33 cellular contexts compared by ENCODE assay signal in genomic region chr2:124317628-124318027, GRCh38.
"Had no signal": no experiment of that assay in that cellular context is flagged by ENCODE, and none has a peak within 500 bp of the region (broad histone marks: within the 10 kb centered on the region; RNA-seq: fewer than 3 reads in every experiment).

No MANE protein-coding gene starts in this region.

- H3K4me1 Mint-ChIP-seq: activated CD4-positive, alpha-beta memory T cell treated with anti-CD3 and anti-CD28 coated beads, Interleukin-2, amount 10 ng/mL, durations not matched to agents 7 days and 5 days; activated CD4-positive, alpha-beta T cell treated with anti-CD3 and anti-CD28 coated beads, Interleukin-2, amount 10 ng/mL, durations not matched to agents 7 days and 5 days; activated naive CD4-positive, alpha-beta T cell treated with anti-CD3 and anti-CD28 coated beads, Interleukin-2, amount 10 ng/mL, durations not matched to agents 7 days and 5 days; central memory CD8-positive, alpha-beta T cell; T-helper 17 cell had no signal

- H3K27ac ChIP-seq: brain microvascular endothelial cell, coronary artery, dorsolateral prefrontal cortex, foreskin keratinocyte, gastrocnemius medialis, heart left ventricle, VCaP had no signal

- H3K9me3 ChIP-seq: gastrocnemius medialis, heart left ventricle had no signal

- ATAC-seq: activated naive CD4-positive, alpha-beta T cell treated with anti-CD3 and anti-CD28 coated beads, Interleukin-2, amount 50 U/mL, for 72 hours; activated T-cell treated with anti-CD3 and anti-CD28 coated beads, Interleukin-2, amount 50 U/mL, for 72 hours; esophagus mucosa; foreskin keratinocyte; gastrocnemius medialis; heart left ventricle; T-helper 17 cell; WTC11 had no signal

- H3K36me3 ChIP-seq: brain microvascular endothelial cell, gastrocnemius medialis, heart left ventricle had no signal

- DNase-seq: activated CD4-positive, alpha-beta memory T cell treated with anti-CD3 and anti-CD28 coated beads, Interleukin-2, amount 10 ng/mL, durations not matched to agents 7 days and 5 days; activated CD4-positive, alpha-beta T cell treated with anti-CD3 and anti-CD28 coated beads for 1 hour; activated CD4-positive, alpha-beta T cell treated with anti-CD3 and anti-CD28 coated beads for 4 hours; activated CD4-positive, alpha-beta T cell treated with anti-CD3 and anti-CD28 coated beads, Interleukin-2, amount 10 ng/mL, durations not matched to agents 7 days and 5 days; activated CD4-positive, alpha-beta T cell treated with anti-CD3 and anti-CD28 coated beads, Interleukin-2, amount 50 U/mL, for 4 hours; activated CD8-positive, alpha-beta memory T cell treated with anti-CD3 and anti-CD28 coated beads, Interleukin-2, amount 50 U/mL, for 48 hours; activated gamma-delta T cell; activated naive CD4-positive, alpha-beta T cell; activated naive CD4-positive, alpha-beta T cell treated with anti-CD3 and anti-CD28 coated beads, Interleukin-2, amount 10 ng/mL, durations not matched to agents 7 days and 5 days; activated T-cell treated with anti-CD3 and anti-CD28 coated beads for 4 hours; activated T-cell treated with anti-CD3 and anti-CD28 coated beads, Interleukin-2, amount 50 U/mL, for 24 hours; activated T-cell treated with anti-CD3 and anti-CD28 coated beads, Interleukin-2, amount 50 U/mL, for 72 hours; amniotic stem cell; anterior cingulate cortex; brain microvascular endothelial cell; dorsolateral prefrontal cortex; effector memory CD4-positive, alpha-beta T cell; endodermal cell; foreskin keratinocyte; gastrocnemius medialis; glutamatergic neuron; heart left ventricle; T-helper 1 cell; T-helper 17 cell; T1000 had no signal

- H3K4me3 ChIP-seq: coronary artery, dorsolateral prefrontal cortex, gastrocnemius medialis, heart left ventricle had no signal

- H3K4me1 ChIP-seq: foreskin keratinocyte, gastrocnemius medialis, heart left ventricle had no signal

- H3K36me3 Mint-ChIP-seq: activated naive CD4-positive, alpha-beta T cell treated with anti-CD3 and anti-CD28 coated beads, Interleukin-2, amount 10 ng/mL, durations not matched to agents 7 days and 5 days; activated naive CD4-positive, alpha-beta T cell treated with anti-CD3 and anti-CD28 coated beads, Interleukin-2, amount 50 U/mL, for 72 hours; WTC11 had no signal

- H3K9me3 Mint-ChIP-seq: dendritic cell treated with granulocyte-macrophage colony-stimulating factor and Interleukin-4, amounts not matched to agents 40 ng/mL and 50 ng/mL, for 4 days; endodermal cell; WTC11 had no signal

- H3K4me3 Mint-ChIP-seq: activated CD4-positive, alpha-beta memory T cell treated with anti-CD3 and anti-CD28 coated beads, Interleukin-2, amount 10 ng/mL, durations not matched to agents 7 days and 5 days; activated CD4-positive, alpha-beta T cell treated with anti-CD3 and anti-CD28 coated beads, Interleukin-2, amount 10 ng/mL, durations not matched to agents 7 days and 5 days; activated naive CD4-positive, alpha-beta T cell treated with anti-CD3 and anti-CD28 coated beads, Interleukin-2, amount 10 ng/mL, durations not matched to agents 7 days and 5 days; activated T-cell treated with anti-CD3 and anti-CD28 coated beads, Interleukin-2, amount 50 U/mL, for 24 hours; activated T-cell treated with anti-CD3 and anti-CD28 coated beads, Interleukin-2, amount 50 U/mL, for 72 hours; central memory CD8-positive, alpha-beta T cell; dendritic cell treated with granulocyte-macrophage colony-stimulating factor and Interleukin-4, amounts not matched to agents 40 ng/mL and 50 ng/mL, for 4 days; endodermal cell; T-helper 17 cell; T-helper 2 cell treated with Interferon-gamma antibody and Interleukin-4, amounts not matched to agents 5 μg/mL and 100 μg/mL, for 36 hours; WTC11 had no signal

- H3K27ac Mint-ChIP-seq: activated CD4-positive, alpha-beta memory T cell treated with anti-CD3 and anti-CD28 coated beads, Interleukin-2, amount 10 ng/mL, durations not matched to agents 7 days and 5 days; activated CD4-positive, alpha-beta T cell treated with anti-CD3 and anti-CD28 coated beads, Interleukin-2, amount 10 ng/mL, durations not matched to agents 7 days and 5 days; activated naive CD4-positive, alpha-beta T cell treated with anti-CD3 and anti-CD28 coated beads, Interleukin-2, amount 10 ng/mL, durations not matched to agents 7 days and 5 days; activated naive CD4-positive, alpha-beta T cell treated with anti-CD3 and anti-CD28 coated beads, Interleukin-2, amount 50 U/mL, for 72 hours; activated T-cell treated with anti-CD3 and anti-CD28 coated beads, Interleukin-2, amount 50 U/mL, for 24 hours; activated T-cell treated with anti-CD3 and anti-CD28 coated beads, Interleukin-2, amount 50 U/mL, for 72 hours; dendritic cell treated with granulocyte-macrophage colony-stimulating factor and Interleukin-4, amounts not matched to agents 40 ng/mL and 50 ng/mL, for 4 days; endodermal cell; T-helper 17 cell; T-helper 2 cell treated with Interferon-gamma antibody and Interleukin-4, amounts not matched to agents 5 μg/mL and 100 μg/mL, for 36 hours; WTC11 had no signal

- H3K27me3 ChIP-seq: brain microvascular endothelial cell, dorsolateral prefrontal cortex, foreskin keratinocyte, gastrocnemius medialis, heart left ventricle had no signal

- H3K27me3 Mint-ChIP-seq: activated CD4-positive, alpha-beta memory T cell treated with anti-CD3 and anti-CD28 coated beads, Interleukin-2, amount 10 ng/mL, durations not matched to agents 7 days and 5 days; activated CD4-positive, alpha-beta T cell treated with anti-CD3 and anti-CD28 coated beads, Interleukin-2, amount 10 ng/mL, durations not matched to agents 7 days and 5 days; activated naive CD4-positive, alpha-beta T cell treated with anti-CD3 and anti-CD28 coated beads, Interleukin-2, amount 10 ng/mL, durations not matched to agents 7 days and 5 days; activated T-cell treated with anti-CD3 and anti-CD28 coated beads, Interleukin-2, amount 50 U/mL, for 24 hours; central memory CD8-positive, alpha-beta T cell; dendritic cell treated with granulocyte-macrophage colony-stimulating factor and Interleukin-4, amounts not matched to agents 40 ng/mL and 50 ng/mL, for 4 days; T-helper 17 cell had no signal
